In the genomic region with DNA sequence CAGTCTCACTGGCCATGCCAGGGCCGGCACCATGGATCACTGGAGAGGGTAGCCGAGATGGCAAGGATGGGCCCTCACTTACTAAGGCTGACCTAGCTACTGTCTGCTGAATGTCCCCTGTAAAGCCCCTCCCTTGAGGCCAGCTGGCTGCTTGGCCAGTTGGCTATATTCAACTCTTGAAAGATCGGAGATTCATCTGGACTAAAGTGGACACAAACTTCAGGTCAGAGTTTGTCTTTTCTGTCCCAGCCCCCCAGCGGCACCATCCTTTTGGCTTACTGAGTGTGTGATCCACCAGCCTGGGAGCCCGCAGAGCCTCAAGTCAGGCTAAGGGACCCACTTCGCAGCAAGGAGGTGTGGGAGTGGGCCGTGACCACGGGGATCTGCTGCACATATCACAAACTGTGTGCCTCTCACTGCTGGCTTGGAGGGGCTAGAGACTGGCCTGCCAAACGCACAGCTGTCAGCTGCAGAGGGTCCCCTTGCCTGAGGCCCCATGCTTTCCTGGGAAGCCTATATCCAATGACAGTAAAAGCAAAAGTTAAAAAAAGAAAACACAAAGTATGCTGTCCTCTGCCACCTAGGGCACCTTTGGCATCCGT, we compare ENCODE assay signal across 20 cellular contexts.
"Had no signal": no experiment of that assay in that cellular context is flagged by ENCODE, and none has a peak within 500 bp of the region (broad histone marks: within the 10 kb centered on the region; RNA-seq: fewer than 3 reads in every experiment).

No MANE protein-coding gene starts in this region.

- H3K4me3 Mint-ChIP-seq: activated CD4-positive, alpha-beta T cell treated with anti-CD3 and anti-CD28 coated beads, Interleukin-2, amount 10 ng/mL, durations not matched to agents 24 days and 14 days; brain; central memory CD8-positive, alpha-beta T cell; natural killer cell had no signal

- H3K27ac Mint-ChIP-seq: activated CD4-positive, alpha-beta T cell treated with anti-CD3 and anti-CD28 coated beads, Interleukin-2, amount 10 ng/mL, durations not matched to agents 24 days and 14 days; activated naive CD4-positive, alpha-beta T cell treated with anti-CD3 and anti-CD28 coated beads, Interleukin-2, amount 50 U/mL, for 72 hours; activated T-helper 2 cell treated with anti-CD3 and anti-CD28 coated beads, Interferon-gamma antibody, Interleukin-2, Interleukin-4, amounts not matched to agents 10 μg/mL and 5 μg/mL and 100 μg/mL, durations not matched to agents 14 hours and 24 hours and 36 hours; natural killer cell had no signal

- H3K4me1 Mint-ChIP-seq: activated CD4-positive, alpha-beta T cell treated with anti-CD3 and anti-CD28 coated beads, Interleukin-2, amount 10 ng/mL, durations not matched to agents 24 days and 14 days; central memory CD8-positive, alpha-beta T cell; natural killer cell had no signal

- H3K9me3 ChIP-seq: prostate gland, thyroid gland, vagina had no signal

- H3K36me3 Mint-ChIP-seq: brain had no signal

- H3K27ac ChIP-seq: prostate gland, sigmoid colon, thyroid gland, vagina, VCaP had no signal

- H3K27me3 Mint-ChIP-seq: activated CD4-positive, alpha-beta T cell treated with anti-CD3 and anti-CD28 coated beads, Interleukin-2, amount 10 ng/mL, durations not matched to agents 24 days and 14 days; central memory CD8-positive, alpha-beta T cell had no signal

- H3K36me3 ChIP-seq: prostate gland, sigmoid colon, thyroid gland, vagina had no signal

- ATAC-seq: activated naive CD4-positive, alpha-beta T cell treated with anti-CD3 and anti-CD28 coated beads, Interleukin-2, amount 50 U/mL, for 72 hours; natural killer cell; SK-N-SH treated with all-trans-retinoic acid at 6 μM for 48 hours had no signal

- H3K27me3 ChIP-seq: sigmoid colon, thyroid gland, vagina had no signal

- H3K4me1 ChIP-seq: prostate gland, sigmoid colon, thyroid gland, vagina had no signal

- H3K4me3 ChIP-seq: prostate gland, sigmoid colon, thyroid gland, vagina had no signal

- DNase-seq: activated CD4-positive, alpha-beta T cell treated with anti-CD3 and anti-CD28 coated beads, Interleukin-2, amount 10 ng/mL, durations not matched to agents 24 days and 14 days; activated CD8-positive, alpha-beta memory T cell treated with anti-CD3 and anti-CD28 coated beads for 24 hours; cortex of kidney; effector CD8-positive, alpha-beta T cell; foreskin fibroblast; hippocampal formation; mesenchymal stem cell; nucleus accumbens; sigmoid colon; stimulated activated CD4-positive, alpha-beta T cell treated with anti-CD3 and anti-CD28 coated beads, Interleukin-1b, Interleukin-23, amount 100 ng/mL, for 48 hours; thyroid gland had no signal
